ENCODE assay signal across 8 cellular contexts in the genomic region with DNA sequence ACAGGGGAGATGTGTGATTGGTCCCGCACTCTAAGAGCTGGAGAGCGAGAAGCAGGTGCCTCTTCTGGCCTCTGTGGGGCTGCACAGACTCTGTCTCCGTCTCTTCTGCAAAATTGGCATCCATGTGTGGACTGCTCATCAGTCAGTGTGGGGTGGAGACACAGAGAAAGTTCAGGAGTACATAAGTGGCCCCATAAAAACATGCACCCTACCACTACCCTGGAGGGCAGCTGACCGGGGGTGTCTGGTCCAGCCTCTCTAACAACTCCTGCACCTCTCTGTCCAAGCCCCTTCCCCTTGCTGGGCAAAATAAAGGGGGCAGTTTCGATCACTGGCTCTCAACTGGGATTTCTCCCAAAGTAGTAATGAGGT.
DNase-seq lines count a peak whose midpoint lies in the region; ATAC-seq and TF ChIP-seq lines count a peak whose summit lies in the region.

No MANE protein-coding gene starts in this region.

- DNase-seq in pons (ENCODE audit: low spot score) (peak; percentile 20), UCSD-AML1 (lab: John Stamatoyannopoulos, UW; ENCODE audit: unreplicated experiment) (no peak), CD1c-positive myeloid dendritic cell (ENCODE audit: extremely low spot score) (no peak)
- no peak for DNase-seq in activated CD4-positive, alpha-beta T cell treated with anti-CD3 and anti-CD28 coated beads, Interleukin-2, amount 50 U/mL, for 48 hours

- WGBS in ectodermal cell, 2 experiments: 72 to 75% methylated on average over 5 of the region's 5 CpGs

- TF ChIP-seq RAD21 in Ishikawa (IDR thresholded peaks at IDR 0.05; ENCODE audit: low read depth): no peak

- no peak for TF ChIP-seq EP300 in Ishikawa (IDR thresholded peaks at IDR 0.05; ENCODE audit: borderline replicate concordance)

- H3K36me3 ChIP-seq in ectodermal cell (ENCODE audit: control insufficient read depth, insufficient read depth, low read length): no peaks in the 10 kb centered on the region

- no peaks in the 10 kb centered on the region for H3K4me1 ChIP-seq in ectodermal cell (ENCODE audit: control insufficient read depth, insufficient read depth, low read length)

- peak overlapping the region; percentile 3 for H3K4me3 ChIP-seq in ectodermal cell (ENCODE audit: insufficient read depth, low read depth, low read length)

- no peaks in the 10 kb centered on the region for H3K9me3 ChIP-seq in ectodermal cell (ENCODE audit: control insufficient read depth, low read length)

- no peak overlapping the region for H3K27ac ChIP-seq in ectodermal cell (ENCODE audit: insufficient read depth, low read depth, low read length, poor library complexity, severe bottlenecking)

- ATAC-seq in GM19324 (IDR thresholded peaks at IDR 0.05; ENCODE audit: low FRiP score, unreplicated experiment) (peak; percentile 7), GM21381 (IDR thresholded peaks at IDR 0.05; ENCODE audit: unreplicated experiment) (no peak)

- no peaks in the 10 kb centered on the region for H3K27me3 ChIP-seq in ectodermal cell (ENCODE audit: control insufficient read depth, insufficient read depth, low read length, poor library complexity, severe bottlenecking)

TF ChIP-seq in Ishikawa, 13 proteins besides CTCF, POLR2A, EP300 and RAD21:
- TF ChIP-seq EGR1 (IDR thresholded peaks at IDR 0.05): no peak
- no peak for TF ChIP-seq CEBPB (IDR thresholded peaks at IDR 0.05)
- peak; percentile 14; the same call in 1 of the 2 replicates for TF ChIP-seq ZBTB7A (IDR thresholded peaks at IDR 0.05; ENCODE audit: low read depth)
- TF ChIP-seq, protein P1, sequence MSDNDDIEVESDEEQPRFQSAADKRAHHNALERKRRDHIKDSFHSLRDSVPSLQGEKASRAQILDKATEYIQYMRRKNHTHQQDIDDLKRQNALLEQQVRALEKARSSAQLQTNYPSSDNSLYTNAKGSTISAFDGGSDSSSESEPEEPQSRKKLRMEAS (IDR thresholded peaks at IDR 0.05): no peak
- TF ChIP-seq, protein P2, sequence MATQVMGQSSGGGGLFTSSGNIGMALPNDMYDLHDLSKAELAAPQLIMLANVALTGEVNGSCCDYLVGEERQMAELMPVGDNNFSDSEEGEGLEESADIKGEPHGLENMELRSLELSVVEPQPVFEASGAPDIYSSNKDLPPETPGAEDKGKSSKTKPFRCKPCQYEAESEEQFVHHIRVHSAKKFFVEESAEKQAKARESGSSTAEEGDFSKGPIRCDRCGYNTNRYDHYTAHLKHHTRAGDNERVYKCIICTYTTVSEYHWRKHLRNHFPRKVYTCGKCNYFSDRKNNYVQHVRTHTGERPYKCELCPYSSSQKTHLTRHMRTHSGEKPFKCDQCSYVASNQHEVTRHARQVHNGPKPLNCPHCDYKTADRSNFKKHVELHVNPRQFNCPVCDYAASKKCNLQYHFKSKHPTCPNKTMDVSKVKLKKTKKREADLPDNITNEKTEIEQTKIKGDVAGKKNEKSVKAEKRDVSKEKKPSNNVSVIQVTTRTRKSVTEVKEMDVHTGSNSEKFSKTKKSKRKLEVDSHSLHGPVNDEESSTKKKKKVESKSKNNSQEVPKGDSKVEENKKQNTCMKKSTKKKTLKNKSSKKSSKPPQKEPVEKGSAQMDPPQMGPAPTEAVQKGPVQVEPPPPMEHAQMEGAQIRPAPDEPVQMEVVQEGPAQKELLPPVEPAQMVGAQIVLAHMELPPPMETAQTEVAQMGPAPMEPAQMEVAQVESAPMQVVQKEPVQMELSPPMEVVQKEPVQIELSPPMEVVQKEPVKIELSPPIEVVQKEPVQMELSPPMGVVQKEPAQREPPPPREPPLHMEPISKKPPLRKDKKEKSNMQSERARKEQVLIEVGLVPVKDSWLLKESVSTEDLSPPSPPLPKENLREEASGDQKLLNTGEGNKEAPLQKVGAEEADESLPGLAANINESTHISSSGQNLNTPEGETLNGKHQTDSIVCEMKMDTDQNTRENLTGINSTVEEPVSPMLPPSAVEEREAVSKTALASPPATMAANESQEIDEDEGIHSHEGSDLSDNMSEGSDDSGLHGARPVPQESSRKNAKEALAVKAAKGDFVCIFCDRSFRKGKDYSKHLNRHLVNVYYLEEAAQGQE (IDR thresholded peaks at IDR 0.05; ENCODE audit: low read depth): no peak
- TF ChIP-seq YY1 (IDR thresholded peaks at IDR 0.05; ENCODE audit: low read depth): no peak
- no peak for TF ChIP-seq FOXM1 (IDR thresholded peaks at IDR 0.05; ENCODE audit: borderline replicate concordance, low read depth)
- TF ChIP-seq CREB1 (IDR thresholded peaks at IDR 0.05; ENCODE audit: low read depth): no peak
- TF ChIP-seq TEAD4 (IDR thresholded peaks at IDR 0.05): no peak
